Comparison of ENCODE assay signal across 16 cellular contexts in the genomic region with DNA sequence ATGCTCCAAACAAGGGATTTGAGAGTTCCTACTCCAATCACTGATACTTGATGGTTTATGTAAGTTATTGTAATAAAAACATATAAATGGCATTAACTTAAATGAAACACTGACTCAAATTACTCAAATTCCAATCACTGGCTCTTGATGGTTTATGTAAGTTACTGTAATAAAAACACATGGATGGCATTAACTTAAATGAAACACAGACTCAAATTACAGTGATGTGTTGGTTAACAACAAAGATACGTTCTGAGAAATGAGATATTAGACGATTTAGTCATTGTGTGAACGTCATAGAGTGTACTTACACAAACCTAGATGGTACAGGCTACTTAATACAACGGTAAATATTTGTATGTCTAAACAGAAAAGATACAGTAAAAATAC.
DNase-seq lines count a peak whose midpoint lies in the region; ATAC-seq lines count a peak whose summit lies in the region.
"Had no signal": no experiment of that assay in that cellular context is flagged by ENCODE, and none has a peak within 500 bp of the region (broad histone marks: within the 10 kb centered on the region; RNA-seq: fewer than 3 reads in every experiment).

No MANE protein-coding gene starts in this region.

- DNase-seq in adipocyte (ENCODE audit: low read depth) (peak; percentile 51), fibroblast of gingiva (ENCODE audit: low read depth) (peak; percentile 65), SHP77 (lab: John Stamatoyannopoulos, UW) (no peak), C1 segment of cervical spinal cord (lab: John Stamatoyannopoulos, UW) (no peak)
- DNase-seq: BE2C; Calu3; CD4-positive, CD25-positive, alpha-beta regulatory T cell; DMS79; EL; GM23248 had no signal

- H3K27ac ChIP-seq in BLaER1 treated with 17β-estradiol and CSF1 and Interleukin-3, amounts not matched to agents 10 nM and 100 nM, result no peak overlapping the region
- H3K27ac ChIP-seq: GM23248, HL-60 had no signal

- no peaks in the 10 kb centered on the region for H3K36me3 ChIP-seq in BLaER1 treated with 17β-estradiol and CSF1 and Interleukin-3, amounts not matched to agents 10 nM and 100 nM
- no peaks in the 10 kb centered on the region for H3K36me3 ChIP-seq in adipocyte (ENCODE audit: control insufficient read depth, insufficient read depth, low read length, severe bottlenecking)
- H3K36me3 ChIP-seq: BE2C had no signal

- ATAC-seq in GM21825 (IDR thresholded peaks at IDR 0.05; ENCODE audit: unreplicated experiment), result no peak
- ATAC-seq in GM19395 (IDR thresholded peaks at IDR 0.05; ENCODE audit: unreplicated experiment), result no peak
- ATAC-seq: HCT116, K562 had no signal

- peak overlapping the region in 8 of 11 experiments; percentile 26 to 56 (median 43); a peak in 14 of 22 replicates for H3K4me2 ChIP-seq in BLaER1 treated with 17β-estradiol and CSF1 and Interleukin-3, amounts not matched to agents 10 nM and 100 nM

- H3K9me3 ChIP-seq in BLaER1 treated with 17β-estradiol and CSF1 and Interleukin-3, amounts not matched to agents 10 nM and 100 nM (replicated peaks in 1 of 11), result peaks cover 17 to 26% (median 21%) of the 10 kb centered on the region in 11 experiments
- peaks cover 14% of the 10 kb centered on the region for H3K9me3 ChIP-seq in adipocyte (ENCODE audit: control insufficient read depth, low read length)
- H3K9me3 ChIP-seq: BE2C had no signal

- no peaks in the 10 kb centered on the region for H4K20me1 ChIP-seq in BLaER1 treated with 17β-estradiol and CSF1 and Interleukin-3, amounts not matched to agents 10 nM and 100 nM

- no peak overlapping the region for H3K4me3 ChIP-seq in BLaER1 treated with 17β-estradiol and CSF1 and Interleukin-3, amounts not matched to agents 10 nM and 100 nM
- no peak overlapping the region for H3K4me3 ChIP-seq in adipocyte (ENCODE audit: low read length)
- H3K4me3 ChIP-seq: GM23248, K562 had no signal

- peaks cover 0 to 16% (median 11%) of the 10 kb centered on the region in 10 experiments; a peak in 16 of 20 replicates for H3K4me1 ChIP-seq in BLaER1 treated with 17β-estradiol and CSF1 and Interleukin-3, amounts not matched to agents 10 nM and 100 nM
- H3K4me1 ChIP-seq in adipocyte (ENCODE audit: control insufficient read depth, insufficient read depth, low read length), result no peaks in the 10 kb centered on the region
- H3K4me1 ChIP-seq: BE2C had no signal

- no peak overlapping the region for H3K9ac ChIP-seq in BLaER1 treated with 17β-estradiol and CSF1 and Interleukin-3, amounts not matched to agents 10 nM and 100 nM
- H3K9ac ChIP-seq in adipocyte (ENCODE audit: low read length), result no peak overlapping the region
- H3K9ac ChIP-seq: GM23248 had no signal

- H3K27me3 ChIP-seq in BLaER1 treated with 17β-estradiol and CSF1 and Interleukin-3, amounts not matched to agents 10 nM and 100 nM, result no peaks in the 10 kb centered on the region
- peaks cover 6% of the 10 kb centered on the region for H3K27me3 ChIP-seq in adipocyte (replicated peaks; ENCODE audit: control insufficient read depth, insufficient read depth, low read length)
- H3K27me3 ChIP-seq: BE2C had no signal

Comparison
In these comparisons a context has a peak if more than half of its experiments do, and no peak if none do; other contexts are left out.
1. DNase-seq: peak in adipocyte (single experiment) and fibroblast of gingiva (single experiment); none in SHP77 (0 of 2) and C1 segment of cervical spinal cord (0 of 14).